Comparison of ENCODE assay signal across 1 cellular context in the genomic region with DNA sequence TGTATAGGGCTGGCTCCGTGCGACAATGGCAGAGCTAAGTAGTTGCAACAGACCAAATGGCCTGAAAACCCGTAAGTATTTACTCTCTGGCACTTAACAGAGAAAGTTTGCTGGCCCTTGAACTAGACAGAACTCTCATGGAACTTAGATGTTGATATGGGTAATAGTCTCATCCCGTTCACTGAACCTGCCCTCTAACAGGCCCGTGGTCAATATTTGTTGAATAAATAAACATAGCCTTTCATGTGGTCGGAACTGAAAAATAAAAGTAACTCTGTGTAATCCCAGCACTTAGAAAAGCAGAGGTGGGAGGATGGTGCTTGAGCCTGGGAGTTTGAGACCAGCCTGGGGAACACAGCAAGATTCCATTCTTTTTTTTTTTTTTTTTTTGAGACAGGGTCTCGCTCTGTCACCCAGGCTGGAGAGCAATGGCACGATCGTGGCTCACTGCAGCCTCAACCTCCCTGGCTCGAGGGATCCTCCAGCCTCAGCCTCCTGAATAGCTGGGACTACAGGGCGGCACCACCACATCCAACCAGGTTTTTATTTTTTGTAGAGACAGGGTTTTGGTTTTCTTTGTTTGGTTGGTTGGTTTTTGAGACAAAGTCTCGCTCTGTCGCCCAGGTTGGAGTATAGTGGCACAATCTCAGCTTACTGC.
TF ChIP-seq lines count a peak whose summit lies in the region.

No MANE protein-coding gene starts in this region.

TF ChIP-seq in HepG2, 621 proteins besides CTCF, POLR2A, EP300 and RAD21 (continued from another document and continues in another):
- TF ChIP-seq BRCA1 (CRISPR knock-in tag; IDR thresholded peaks at IDR 0.05) (no peak), CREM (IDR thresholded peaks at IDR 0.05) (peak; percentile 95), CREM (CRISPR knock-in tag; IDR thresholded peaks at IDR 0.05) (no peak), ZNF772 (CRISPR knock-in tag; IDR thresholded peaks at IDR 0.05) (peak; percentile 75), NCOR1 (IDR thresholded peaks at IDR 0.05; ENCODE audit: borderline replicate concordance, low read length) (peak; percentile 90), EEA1 (CRISPR knock-in tag; IDR thresholded peaks at IDR 0.05; ENCODE audit: borderline replicate concordance) (no peak), POLR2AphosphoS2 (IDR thresholded peaks at IDR 0.05; ENCODE audit: low read depth, low read length) (no peak), TRIM24 (CRISPR knock-in tag; IDR thresholded peaks at IDR 0.05) (no peak), SMAD1 (CRISPR knock-in tag; IDR thresholded peaks at IDR 0.05; ENCODE audit: borderline replicate concordance, low read depth) (no peak), NFYB (CRISPR knock-in tag; IDR thresholded peaks at IDR 0.05) (no peak), FLYWCH1 (CRISPR knock-in tag; IDR thresholded peaks at IDR 0.05) (no peak), KLF15 (CRISPR knock-in tag; IDR thresholded peaks at IDR 0.05; ENCODE audit: borderline replicate concordance) (no peak; the same call in 1 of the 2 replicates), SMARCC2 (IDR thresholded peaks at IDR 0.05) (peak; percentile 44; the same call in 1 of the 2 replicates), ZFP82 (CRISPR knock-in tag; IDR thresholded peaks at IDR 0.05; ENCODE audit: borderline replicate concordance) (no peak), DNMT3B (CRISPR knock-in tag; conservative IDR thresholded peaks at IDR 0.05) (no peak), ZFP90 (CRISPR knock-in tag; IDR thresholded peaks at IDR 0.05; ENCODE audit: borderline replicate concordance) (no peak), HDAC6 (IDR thresholded peaks at IDR 0.05; ENCODE audit: low read depth, low read length) (no peak), PRPF4 (IDR thresholded peaks at IDR 0.05; ENCODE audit: low read depth, low read length, poor library complexity, severe bottlenecking) (no peak), ZNF839 (CRISPR knock-in tag; IDR thresholded peaks at IDR 0.05; ENCODE audit: borderline replicate concordance) (no peak), KDM4B (CRISPR knock-in tag; IDR thresholded peaks at IDR 0.05) (no peak; the same call in 1 of the 2 replicates), KMT2B (CRISPR knock-in tag; IDR thresholded peaks at IDR 0.05) (no peak), HOXA5 (CRISPR knock-in tag; IDR thresholded peaks at IDR 0.05) (no peak; the same call in 1 of the 2 replicates), ZBTB1 (CRISPR knock-in tag; IDR thresholded peaks at IDR 0.05; ENCODE audit: borderline replicate concordance) (no peak), ZNF652 (CRISPR knock-in tag; IDR thresholded peaks at IDR 0.05; ENCODE audit: borderline replicate concordance, low read depth) (peak; percentile 52; the same call in 1 of the 2 replicates), RBAK (CRISPR knock-in tag; IDR thresholded peaks at IDR 0.05) (no peak), ZNF501 (CRISPR knock-in tag; IDR thresholded peaks at IDR 0.05) (peak; percentile 48; the same call in 1 of the 2 replicates), ZNF207 (IDR thresholded peaks at IDR 0.05; ENCODE audit: borderline replicate concordance) (no peak), ZNF430 (CRISPR knock-in tag; IDR thresholded peaks at IDR 0.05) (peak; percentile 84; the same call in 1 of the 2 replicates), PITX1 (CRISPR knock-in tag; IDR thresholded peaks at IDR 0.05) (peak; percentile 99), ZNF496 (CRISPR knock-in tag; IDR thresholded peaks at IDR 0.05; ENCODE audit: insufficient replicate concordance) (no peak), ZFAT (CRISPR knock-in tag; conservative IDR thresholded peaks at IDR 0.05) (no peak), GTF3A (CRISPR knock-in tag; conservative IDR thresholded peaks at IDR 0.05) (no peak), ZNF607 (CRISPR knock-in tag; IDR thresholded peaks at IDR 0.05; ENCODE audit: borderline replicate concordance) (peak; percentile 48; the same call in 1 of the 2 replicates)
- TF ChIP-seq, protein P1, sequence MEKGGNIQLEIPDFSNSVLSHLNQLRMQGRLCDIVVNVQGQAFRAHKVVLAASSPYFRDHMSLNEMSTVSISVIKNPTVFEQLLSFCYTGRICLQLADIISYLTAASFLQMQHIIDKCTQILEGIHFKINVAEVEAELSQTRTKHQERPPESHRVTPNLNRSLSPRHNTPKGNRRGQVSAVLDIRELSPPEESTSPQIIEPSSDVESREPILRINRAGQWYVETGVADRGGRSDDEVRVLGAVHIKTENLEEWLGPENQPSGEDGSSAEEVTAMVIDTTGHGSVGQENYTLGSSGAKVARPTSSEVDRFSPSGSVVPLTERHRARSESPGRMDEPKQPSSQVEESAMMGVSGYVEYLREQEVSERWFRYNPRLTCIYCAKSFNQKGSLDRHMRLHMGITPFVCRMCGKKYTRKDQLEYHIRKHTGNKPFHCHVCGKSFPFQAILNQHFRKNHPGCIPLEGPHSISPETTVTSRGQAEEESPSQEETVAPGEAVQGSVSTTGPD (CRISPR knock-in tag; IDR thresholded peaks at IDR 0.05) = 0 out of 2 replicates have a peak, but pooled peaks have one; percentile 15
- TF ChIP-seq, protein P2, sequence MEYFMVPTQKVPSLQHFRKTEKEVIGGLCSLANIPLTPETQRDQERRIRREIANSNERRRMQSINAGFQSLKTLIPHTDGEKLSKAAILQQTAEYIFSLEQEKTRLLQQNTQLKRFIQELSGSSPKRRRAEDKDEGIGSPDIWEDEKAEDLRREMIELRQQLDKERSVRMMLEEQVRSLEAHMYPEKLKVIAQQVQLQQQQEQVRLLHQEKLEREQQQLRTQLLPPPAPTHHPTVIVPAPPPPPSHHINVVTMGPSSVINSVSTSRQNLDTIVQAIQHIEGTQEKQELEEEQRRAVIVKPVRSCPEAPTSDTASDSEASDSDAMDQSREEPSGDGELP (IDR thresholded peaks at IDR 0.05; ENCODE audit: borderline replicate concordance, low read depth) = peak; percentile 57; the same call in 1 of the 2 replicates
- TF ChIP-seq, protein P3, sequence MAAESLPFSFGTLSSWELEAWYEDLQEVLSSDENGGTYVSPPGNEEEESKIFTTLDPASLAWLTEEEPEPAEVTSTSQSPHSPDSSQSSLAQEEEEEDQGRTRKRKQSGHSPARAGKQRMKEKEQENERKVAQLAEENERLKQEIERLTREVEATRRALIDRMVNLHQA (CRISPR knock-in tag; IDR thresholded peaks at IDR 0.05) = peak; percentile 65; the same call in 1 of the 2 replicates
- TF ChIP-seq, protein P4, sequence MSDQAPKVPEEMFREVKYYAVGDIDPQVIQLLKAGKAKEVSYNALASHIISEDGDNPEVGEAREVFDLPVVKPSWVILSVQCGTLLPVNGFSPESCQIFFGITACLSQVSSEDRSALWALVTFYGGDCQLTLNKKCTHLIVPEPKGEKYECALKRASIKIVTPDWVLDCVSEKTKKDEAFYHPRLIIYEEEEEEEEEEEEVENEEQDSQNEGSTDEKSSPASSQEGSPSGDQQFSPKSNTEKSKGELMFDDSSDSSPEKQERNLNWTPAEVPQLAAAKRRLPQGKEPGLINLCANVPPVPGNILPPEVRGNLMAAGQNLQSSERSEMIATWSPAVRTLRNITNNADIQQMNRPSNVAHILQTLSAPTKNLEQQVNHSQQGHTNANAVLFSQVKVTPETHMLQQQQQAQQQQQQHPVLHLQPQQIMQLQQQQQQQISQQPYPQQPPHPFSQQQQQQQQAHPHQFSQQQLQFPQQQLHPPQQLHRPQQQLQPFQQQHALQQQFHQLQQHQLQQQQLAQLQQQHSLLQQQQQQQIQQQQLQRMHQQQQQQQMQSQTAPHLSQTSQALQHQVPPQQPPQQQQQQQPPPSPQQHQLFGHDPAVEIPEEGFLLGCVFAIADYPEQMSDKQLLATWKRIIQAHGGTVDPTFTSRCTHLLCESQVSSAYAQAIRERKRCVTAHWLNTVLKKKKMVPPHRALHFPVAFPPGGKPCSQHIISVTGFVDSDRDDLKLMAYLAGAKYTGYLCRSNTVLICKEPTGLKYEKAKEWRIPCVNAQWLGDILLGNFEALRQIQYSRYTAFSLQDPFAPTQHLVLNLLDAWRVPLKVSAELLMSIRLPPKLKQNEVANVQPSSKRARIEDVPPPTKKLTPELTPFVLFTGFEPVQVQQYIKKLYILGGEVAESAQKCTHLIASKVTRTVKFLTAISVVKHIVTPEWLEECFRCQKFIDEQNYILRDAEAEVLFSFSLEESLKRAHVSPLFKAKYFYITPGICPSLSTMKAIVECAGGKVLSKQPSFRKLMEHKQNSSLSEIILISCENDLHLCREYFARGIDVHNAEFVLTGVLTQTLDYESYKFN (CRISPR knock-in tag; conservative IDR thresholded peaks at IDR 0.05) = peak; percentile 97
- TF ChIP-seq, protein P5, sequence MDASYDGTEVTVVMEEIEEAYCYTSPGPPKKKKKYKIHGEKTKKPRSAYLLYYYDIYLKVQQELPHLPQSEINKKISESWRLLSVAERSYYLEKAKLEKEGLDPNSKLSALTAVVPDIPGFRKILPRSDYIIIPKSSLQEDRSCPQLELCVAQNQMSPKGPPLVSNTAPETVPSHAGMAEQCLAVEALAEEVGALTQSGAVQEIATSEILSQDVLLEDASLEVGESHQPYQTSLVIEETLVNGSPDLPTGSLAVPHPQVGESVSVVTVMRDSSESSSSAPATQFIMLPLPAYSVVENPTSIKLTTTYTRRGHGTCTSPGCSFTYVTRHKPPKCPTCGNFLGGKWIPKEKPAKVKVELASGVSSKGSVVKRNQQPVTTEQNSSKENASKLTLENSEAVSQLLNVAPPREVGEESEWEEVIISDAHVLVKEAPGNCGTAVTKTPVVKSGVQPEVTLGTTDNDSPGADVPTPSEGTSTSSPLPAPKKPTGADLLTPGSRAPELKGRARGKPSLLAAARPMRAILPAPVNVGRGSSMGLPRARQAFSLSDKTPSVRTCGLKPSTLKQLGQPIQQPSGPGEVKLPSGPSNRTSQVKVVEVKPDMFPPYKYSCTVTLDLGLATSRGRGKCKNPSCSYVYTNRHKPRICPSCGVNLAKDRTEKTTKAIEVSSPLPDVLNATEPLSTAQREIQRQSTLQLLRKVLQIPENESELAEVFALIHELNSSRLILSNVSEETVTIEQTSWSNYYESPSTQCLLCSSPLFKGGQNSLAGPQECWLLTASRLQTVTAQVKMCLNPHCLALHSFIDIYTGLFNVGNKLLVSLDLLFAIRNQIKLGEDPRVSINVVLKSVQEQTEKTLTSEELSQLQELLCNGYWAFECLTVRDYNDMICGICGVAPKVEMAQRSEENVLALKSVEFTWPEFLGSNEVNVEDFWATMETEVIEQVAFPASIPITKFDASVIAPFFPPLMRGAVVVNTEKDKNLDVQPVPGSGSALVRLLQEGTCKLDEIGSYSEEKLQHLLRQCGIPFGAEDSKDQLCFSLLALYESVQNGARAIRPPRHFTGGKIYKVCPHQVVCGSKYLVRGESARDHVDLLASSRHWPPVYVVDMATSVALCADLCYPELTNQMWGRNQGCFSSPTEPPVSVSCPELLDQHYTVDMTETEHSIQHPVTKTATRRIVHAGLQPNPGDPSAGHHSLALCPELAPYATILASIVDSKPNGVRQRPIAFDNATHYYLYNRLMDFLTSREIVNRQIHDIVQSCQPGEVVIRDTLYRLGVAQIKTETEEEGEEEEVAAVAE (CRISPR knock-in tag; IDR thresholded peaks at IDR 0.05; ENCODE audit: borderline replicate concordance) = no peak
- TF ChIP-seq, protein P6, sequence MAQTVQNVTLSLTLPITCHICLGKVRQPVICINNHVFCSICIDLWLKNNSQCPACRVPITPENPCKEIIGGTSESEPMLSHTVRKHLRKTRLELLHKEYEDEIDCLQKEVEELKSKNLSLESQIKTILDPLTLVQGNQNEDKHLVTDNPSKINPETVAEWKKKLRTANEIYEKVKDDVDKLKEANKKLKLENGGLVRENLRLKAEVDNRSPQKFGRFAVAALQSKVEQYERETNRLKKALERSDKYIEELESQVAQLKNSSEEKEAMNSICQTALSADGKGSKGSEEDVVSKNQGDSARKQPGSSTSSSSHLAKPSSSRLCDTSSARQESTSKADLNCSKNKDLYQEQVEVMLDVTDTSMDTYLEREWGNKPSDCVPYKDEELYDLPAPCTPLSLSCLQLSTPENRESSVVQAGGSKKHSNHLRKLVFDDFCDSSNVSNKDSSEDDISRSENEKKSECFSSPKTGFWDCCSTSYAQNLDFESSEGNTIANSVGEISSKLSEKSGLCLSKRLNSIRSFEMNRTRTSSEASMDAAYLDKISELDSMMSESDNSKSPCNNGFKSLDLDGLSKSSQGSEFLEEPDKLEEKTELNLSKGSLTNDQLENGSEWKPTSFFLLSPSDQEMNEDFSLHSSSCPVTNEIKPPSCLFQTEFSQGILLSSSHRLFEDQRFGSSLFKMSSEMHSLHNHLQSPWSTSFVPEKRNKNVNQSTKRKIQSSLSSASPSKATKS (CRISPR knock-in tag; IDR thresholded peaks at IDR 0.05) = no peak
- TF ChIP-seq, protein P7, sequence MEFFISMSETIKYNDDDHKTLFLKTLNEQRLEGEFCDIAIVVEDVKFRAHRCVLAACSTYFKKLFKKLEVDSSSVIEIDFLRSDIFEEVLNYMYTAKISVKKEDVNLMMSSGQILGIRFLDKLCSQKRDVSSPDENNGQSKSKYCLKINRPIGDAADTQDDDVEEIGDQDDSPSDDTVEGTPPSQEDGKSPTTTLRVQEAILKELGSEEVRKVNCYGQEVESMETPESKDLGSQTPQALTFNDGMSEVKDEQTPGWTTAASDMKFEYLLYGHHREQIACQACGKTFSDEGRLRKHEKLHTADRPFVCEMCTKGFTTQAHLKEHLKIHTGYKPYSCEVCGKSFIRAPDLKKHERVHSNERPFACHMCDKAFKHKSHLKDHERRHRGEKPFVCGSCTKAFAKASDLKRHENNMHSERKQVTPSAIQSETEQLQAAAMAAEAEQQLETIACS (CRISPR knock-in tag; IDR thresholded peaks at IDR 0.05) = no peak
